ENCODE assay signal across 22 cellular contexts in genomic region chr20:41538810-41539596, GRCh38.
"Had no signal": no experiment of that assay in that cellular context is flagged by ENCODE, and none has a peak within 500 bp of the region (broad histone marks: within the 10 kb centered on the region; RNA-seq: fewer than 3 reads in every experiment).

No MANE protein-coding gene starts in this region.

- H3K4me3 ChIP-seq: adrenal gland, esophagus squamous epithelium, left lung, skin epidermis, testis, upper lobe of left lung had no signal

- ATAC-seq: activated CD4-positive, alpha-beta T cell treated with anti-CD3 and anti-CD28 coated beads for 36 hours; activated naive CD4-positive, alpha-beta T cell treated with anti-CD3 and anti-CD28 coated beads, Interleukin-2, amount 50 U/mL, for 72 hours; left lung; right cardiac atrium had no signal

- H3K4me1 ChIP-seq: left lung, testis had no signal

- H3K27me3 ChIP-seq: adrenal gland, esophagus squamous epithelium, left lung, testis, upper lobe of left lung had no signal

- H3K27ac ChIP-seq: adrenal gland, esophagus squamous epithelium, left lung, skin epidermis, testis, upper lobe of left lung, WERI-Rb-1 had no signal

- DNase-seq: activated CD4-positive, alpha-beta memory T cell treated with anti-CD3 and anti-CD28 coated beads for 36 hours; activated CD4-positive, alpha-beta T cell treated with anti-CD3 and anti-CD28 coated beads for 36 hours; activated gamma-delta T cell treated with Interleukin-2 at 50 U/mL for 16 hours; activated T-cell treated with anti-CD3 and anti-CD28 coated beads for 4 hours; adrenal gland; effector CD4-positive, alpha-beta T cell; esophagus squamous epithelium; left lung; nephron progenitor cell; nucleus accumbens; right cardiac atrium; stimulated activated CD4-positive, alpha-beta T cell treated with anti-CD3 and anti-CD28 coated beads, Interleukin-15, amount 100 ng/mL, for 24 hours; stimulated activated CD4-positive, alpha-beta T cell treated with anti-CD3 and anti-CD28 coated beads, Interleukin-2, amount 100 ng/mL, for 48 hours; T-helper 2 cell; testis; upper lobe of left lung; WERI-Rb-1 had no signal

- FAIRE-seq: astrocyte, bronchial epithelial cell, endothelial cell of umbilical vein had no signal

- H3K9me3 ChIP-seq: adrenal gland, testis, upper lobe of left lung had no signal

- H3K36me3 ChIP-seq: adrenal gland, left lung, upper lobe of left lung had no signal
